In genomic region chr6:57267586-57268293, GRCh38 we compare ENCODE assay signal across 1 cellular context.
TF ChIP-seq lines count a peak whose summit lies in the region.

No MANE protein-coding gene starts in this region.

TF ChIP-seq in WTC11, 78 proteins besides CTCF, POLR2A, EP300 and RAD21 (continued from another document):
- no peak for TF ChIP-seq PRDM15 (CRISPR knock-in tag; IDR thresholded peaks at IDR 0.05)
- no peak for TF ChIP-seq ZNF416 (CRISPR knock-in tag; IDR thresholded peaks at IDR 0.05)
